Comparison of ENCODE assay signal across 11 cellular contexts in the genomic region with DNA sequence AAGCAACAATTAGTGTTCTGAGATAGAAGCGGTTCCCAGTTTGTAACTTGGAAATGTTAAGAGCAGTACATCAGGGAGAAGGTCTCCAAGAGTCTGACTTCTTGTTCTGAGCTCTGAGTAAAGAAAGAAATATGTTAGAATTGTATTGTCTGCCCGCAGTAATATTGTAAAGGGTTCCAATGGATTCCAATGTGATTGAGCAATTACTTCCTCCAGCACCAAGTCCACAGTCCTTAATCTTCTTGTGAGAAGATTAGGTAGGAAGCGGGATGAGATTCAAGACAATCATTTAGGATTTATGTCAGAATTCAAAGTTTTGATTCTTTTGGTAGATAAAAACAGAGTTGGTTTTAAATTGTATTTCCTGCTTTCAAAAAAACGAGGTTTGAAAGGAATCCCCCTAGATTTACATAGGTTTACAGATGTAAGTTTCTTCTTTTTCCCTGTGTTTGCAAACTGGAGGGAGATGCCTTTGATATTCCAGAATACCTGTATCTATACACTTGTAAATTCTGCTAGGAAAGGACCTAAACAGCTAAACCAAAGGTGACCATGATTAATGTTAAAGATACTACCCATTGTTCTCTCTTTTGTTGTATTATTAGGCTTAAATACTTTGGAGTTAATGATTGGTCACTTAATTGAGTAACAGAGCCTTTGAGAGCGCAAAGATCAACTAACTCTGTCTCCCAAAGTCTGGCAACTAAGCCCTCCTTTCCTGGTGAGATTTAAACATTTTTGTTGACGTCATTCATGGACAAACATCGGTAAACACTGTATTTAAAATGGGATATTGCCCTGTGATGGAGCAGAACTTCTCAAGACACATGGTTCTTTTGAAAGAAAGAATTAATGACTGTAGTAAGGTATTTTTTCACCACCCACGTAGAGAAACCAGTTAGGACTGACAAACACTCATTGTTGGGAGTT. TPM values are rescaled to one million over a fixed set of nuclear protein-coding genes. Genes with fewer than 3 reads are reported as not detected.
DNase-seq lines count a peak whose midpoint lies in the region; ATAC-seq, FAIRE-seq and TF ChIP-seq lines count a peak whose summit lies in the region.
"Had no signal": no experiment of that assay in that cellular context is flagged by ENCODE, and none has a peak within 500 bp of the region (broad histone marks: within the 10 kb centered on the region; RNA-seq: fewer than 3 reads in every experiment).

No MANE protein-coding gene starts in this region.

- no peaks in the 10 kb centered on the region for H4K20me1 ChIP-seq in keratinocyte (ENCODE audit: control insufficient read depth, extremely low read depth, insufficient read depth, low read length)

- H3K27ac ChIP-seq in cardiac muscle cell: peak overlapping the region; percentile 82
- no peak overlapping the region for H3K27ac ChIP-seq in keratinocyte (ENCODE audit: control insufficient read depth, insufficient read depth, low read length)
- peak overlapping the region; percentile 59 to 83 (median 72) for H3K27ac ChIP-seq in upper lobe of left lung
- H3K27ac ChIP-seq: SK-N-MC had no signal

- H3K36me3 ChIP-seq in cardiac muscle cell (no peaks in the 10 kb centered on the region), keratinocyte (ENCODE audit: control insufficient read depth in 2 of 2, extremely low read depth in 1 of 2, insufficient read depth in 2 of 2, low read length in 2 of 2) (no peaks in the 10 kb centered on the region), upper lobe of left lung (no peaks in the 10 kb centered on the region)

- H3K9ac ChIP-seq in keratinocyte (ENCODE audit: control insufficient read depth, extremely low read depth, insufficient read depth, low read length): no peak overlapping the region

- H3K4me3 ChIP-seq in cardiac muscle cell (peak overlapping the region; percentile 90), astrocyte of the spinal cord (ENCODE audit: low read depth, low read length) (peak overlapping the region; percentile 85), keratinocyte (ENCODE audit: control insufficient read depth in 2 of 3, extremely low read depth in 1 of 3, insufficient read depth in 2 of 3, low read depth in 1 of 3, low read length in 3 of 3) (peak overlapping the region in 1 of 3 experiments; percentile 72), upper lobe of left lung (peak overlapping the region in 2 of 4 donors; percentile 50 to 53)

- TF ChIP-seq POLR2A in upper lobe of left lung (IDR thresholded peaks at IDR 0.05): no peak
- no peak for TF ChIP-seq POLR2A in H54 (IDR thresholded peaks at IDR 0.05; ENCODE audit: low read depth, low read length)

- H3K27me3 ChIP-seq in cardiac muscle cell (no peaks in the 10 kb centered on the region), keratinocyte (ENCODE audit: control insufficient read depth, extremely low read depth, insufficient read depth, low read length) (peaks cover 25% of the 10 kb centered on the region), upper lobe of left lung (peaks cover 0 to 20% (median 8%) of the 10 kb centered on the region in 4 donors)

- peaks cover 32% of the 10 kb centered on the region for H3K4me1 ChIP-seq in cardiac muscle cell (ENCODE audit: low read depth)
- peaks cover 41% of the 10 kb centered on the region for H3K4me1 ChIP-seq in keratinocyte (ENCODE audit: control insufficient read depth, extremely low read depth, insufficient read depth, low read length)
- peaks cover 31 to 45% (median 39%) of the 10 kb centered on the region in 4 donors for H3K4me1 ChIP-seq in upper lobe of left lung

- DNase-seq in cardiac muscle cell (ENCODE audit: low read depth in 1 of 2, low spot score in 1 of 2): peak in 1 of 2 donors; percentile 94
- no peak for DNase-seq in left cardiac atrium
- DNase-seq in astrocyte of the spinal cord (ENCODE audit: low read depth, low spot score): peak; percentile 92
- DNase-seq in keratinocyte (ENCODE audit: low read depth, low spot score): no peak
- no peak for DNase-seq in upper lobe of left lung
- DNase-seq in NCI-H510A (lab: John Stamatoyannopoulos, UW): no peak
- DNase-seq in H54 (ENCODE audit: insufficient read length, low spot score): no peak
- no peak for DNase-seq in activated naive CD4-positive, alpha-beta T cell treated with Interleukin-2 at 50 U/mL for 16 hours
- DNase-seq: naive B cell had no signal

- peak overlapping the region; percentile 95 for H3K4me2 ChIP-seq in keratinocyte (ENCODE audit: control insufficient read depth, extremely low read depth, insufficient read depth, low read depth, low read length)

- intact Hi-C loops in left cardiac atrium (cut with DNase I): no loop called here

- H3K79me2 ChIP-seq in keratinocyte (ENCODE audit: control insufficient read depth, insufficient read depth, low read length): no peaks in the 10 kb centered on the region

- H2AFZ ChIP-seq in keratinocyte (ENCODE audit: control insufficient read depth, low read length): peak overlapping the region; percentile 20

- ATAC-seq in left cardiac atrium (no peak), upper lobe of left lung (ENCODE audit: low FRiP score in 2 of 2) (peak in 1 of 2 donors; percentile 6)

- FAIRE-seq in keratinocyte (lab: Jason Lieb, UNC) (peak; percentile 83), H54 (lab: Jason Lieb, UNC) (no peak)

- TF ChIP-seq CTCF in cardiac muscle cell (IDR thresholded peaks at IDR 0.05; ENCODE audit: low read depth, low read length) (no peak), astrocyte of the spinal cord (IDR thresholded peaks at IDR 0.05; ENCODE audit: low read depth, low read length) (no peak), keratinocyte (optimal IDR thresholded peaks at IDR 0.05 in 1 of 3, IDR thresholded peaks at IDR 0.05 in 1 of 3, conservative IDR thresholded peaks at IDR 0.05 in 1 of 3; ENCODE audit: extremely low read depth in 1 of 3, insufficient read depth in 2 of 3, low read length in 3 of 3) (no peak), upper lobe of left lung (IDR thresholded peaks at IDR 0.05) (no peak)

- dilution Hi-C loops in keratinocyte (cut with MboI; ENCODE audit: extremely low pct_ligation_motif_present, low sequenced_read_pairs): no loop called here

- TF ChIP-seq EP300 in upper lobe of left lung (IDR thresholded peaks at IDR 0.05): no peak

- H3K9me3 ChIP-seq in cardiac muscle cell (ENCODE audit: low read depth) (no peaks in the 10 kb centered on the region), keratinocyte (ENCODE audit: control insufficient read depth, low read depth, low read length) (no peaks in the 10 kb centered on the region), upper lobe of left lung (no peaks in the 10 kb centered on the region)

- 30 to 44% methylated on average over 8 of the region's 8 CpGs for WGBS in upper lobe of left lung, 2 donors

- in situ Hi-C loops in astrocyte of the spinal cord (cut with HindIII; ENCODE audit: low sequenced_read_pairs): no loop called here

- no peaks in the 10 kb centered on the region for H3K9me1 ChIP-seq in keratinocyte (ENCODE audit: control insufficient read depth, extremely low read depth, insufficient read depth, low read length)

RNA-seq across cellular contexts. Expression of gene VCAN, which starts 4.3 kb away (rescaled TPM):
- total RNA-seq in cardiac muscle cell (414 and 618 TPM in 2 replicates), left cardiac atrium (100 to 1,000 TPM in 1 of 2 donors, 10 to 100 TPM in 1; 94.1 to 195 TPM), upper lobe of left lung (100 to 1,000 TPM in 4 of 6 donors, 10 to 100 TPM in 2; 73.3 to 254 (median 121) TPM)
- polyA plus RNA-seq in cardiac muscle cell (184 and 273 TPM in 2 replicates), keratinocyte (1.9 to 2.2 TPM (median 2.2 TPM) in 3 replicates)
- 3.5 TPM for polyA plus RNA-seq in keratinocyte (2011; ENCODE audit: low read depth)
- polyA plus RNA-seq in keratinocyte (2011; cell fraction: cytosol; rRNA removed): 0.96 and 1.1 TPM in 2 replicates
- polyA plus RNA-seq in keratinocyte (2011; cell fraction: nucleus; rRNA removed): 8.8 and 10.0 TPM in 2 replicates
- polyA plus RNA-seq in keratinocyte (2012; ENCODE audit: low replicate concordance): 0.52 and 1.7 TPM in 2 replicates
- 5.9 to 7.2 TPM (median 6.2 TPM) in 3 replicates for polyA minus RNA-seq in keratinocyte
- 4.0 TPM for polyA minus RNA-seq in keratinocyte (2011; cell fraction: cytosol; rRNA and poly(A)+ RNA removed)
- polyA minus RNA-seq in keratinocyte (2011; cell fraction: nucleus; rRNA and poly(A)+ RNA removed): 13.6 and 26.4 TPM in 2 replicates
- total RNA-seq: B cell had no signal
